ENCODE assay signal across 23 cellular contexts in genomic region chrX:105910563-105911105, GRCh38.
"Had no signal": no experiment of that assay in that cellular context is flagged by ENCODE, and none has a peak within 500 bp of the region (broad histone marks: within the 10 kb centered on the region; RNA-seq: fewer than 3 reads in every experiment).

No MANE protein-coding gene starts in this region.

- H3K36me3 Mint-ChIP-seq: immature natural killer cell; natural killer cell treated with Interleukin-12 subunit alpha and Interleukin-12 subunit beta and Interleukin-15 and Interleukin-18, amount 100 ng/mL, for 72 hours; stimulated activated naive B cell treated with anti-CD40 and anti-IgM and Interleukin-4, amounts not matched to agents 10 μg/mL and 1 μg/mL and 100 μg/mL, for 72 hours had no signal

- H3K4me1 ChIP-seq: colonic mucosa, esophagus squamous epithelium, foreskin keratinocyte, parathyroid adenoma, prostate gland, spleen, testis, tibial nerve had no signal

- H3K4me1 Mint-ChIP-seq: immature natural killer cell; stimulated activated naive B cell treated with anti-CD40 and anti-IgM and Interleukin-4, amounts not matched to agents 10 μg/mL and 1 μg/mL and 100 μg/mL, for 72 hours; stimulated activated naive CD8-positive, alpha-beta T cell treated with anti-CD3 and anti-CD28 coated beads, Interleukin-15, amount 100 ng/mL, for 72 hours had no signal

- H3K27ac ChIP-seq: colonic mucosa, esophagus squamous epithelium, foreskin keratinocyte, parathyroid adenoma, prostate gland, spleen, testis, tibial nerve had no signal

- H3K27ac Mint-ChIP-seq: immature natural killer cell; natural killer cell treated with Interleukin-12 subunit alpha and Interleukin-12 subunit beta and Interleukin-15 and Interleukin-18, amount 100 ng/mL, for 72 hours; stimulated activated naive B cell treated with anti-CD40 and anti-IgM and Interleukin-4, amounts not matched to agents 10 μg/mL and 1 μg/mL and 100 μg/mL, for 72 hours; stimulated activated naive CD8-positive, alpha-beta T cell treated with anti-CD3 and anti-CD28 coated beads, Interleukin-15, amount 100 ng/mL, for 72 hours had no signal

- H3K36me3 ChIP-seq: colonic mucosa, esophagus squamous epithelium, prostate gland, spleen, tibial nerve had no signal

- H3K27me3 ChIP-seq: colonic mucosa, esophagus squamous epithelium, foreskin keratinocyte, testis had no signal

- H2AFZ ChIP-seq: parathyroid adenoma had no signal

- H3K4me3 Mint-ChIP-seq: immature natural killer cell; natural killer cell treated with Interleukin-12 subunit alpha and Interleukin-12 subunit beta and Interleukin-15 and Interleukin-18, amount 100 ng/mL, for 72 hours; stimulated activated naive B cell treated with anti-CD40 and anti-IgM and Interleukin-4, amounts not matched to agents 10 μg/mL and 1 μg/mL and 100 μg/mL, for 72 hours; stimulated activated naive CD8-positive, alpha-beta T cell treated with anti-CD3 and anti-CD28 coated beads, Interleukin-15, amount 100 ng/mL, for 72 hours had no signal

- H3K9me3 ChIP-seq: colonic mucosa, esophagus squamous epithelium, prostate gland, spleen, testis, tibial nerve had no signal

- DNase-seq: colonic mucosa; dermis blood vessel endothelial cell; esophagus squamous epithelium; foreskin keratinocyte; immature natural killer cell; kidney; left cardiac atrium; left ventricle myocardium superior; mesenchymal stem cell; midbrain; spleen; stimulated activated CD4-positive, alpha-beta T cell treated with anti-CD3 and anti-CD28 coated beads, Interleukin-15, amount 100 ng/mL, for 24 hours; stimulated activated CD4-positive, alpha-beta T cell treated with anti-CD3 and anti-CD28 coated beads, Interleukin-1b, Interleukin-23, amount 100 ng/mL, for 48 hours; stimulated activated CD4-positive, alpha-beta T cell treated with anti-CD3 and anti-CD28 coated beads, Interleukin-4, amount 100 ng/mL, for 4 hours; stimulated activated naive B cell treated with anti-CD40 and anti-IgM and Interleukin-4, amounts not matched to agents 10 μg/mL and 1 μg/mL and 100 μg/mL, for 72 hours; stimulated activated naive CD8-positive, alpha-beta T cell treated with anti-CD3 and anti-CD28 coated beads, Interleukin-15, amount 100 ng/mL, for 72 hours; testis had no signal

- H3K27me3 Mint-ChIP-seq: stimulated activated naive CD8-positive, alpha-beta T cell treated with anti-CD3 and anti-CD28 coated beads, Interleukin-15, amount 100 ng/mL, for 72 hours had no signal

- H3K9me3 Mint-ChIP-seq: natural killer cell treated with Interleukin-12 subunit alpha and Interleukin-12 subunit beta and Interleukin-15 and Interleukin-18, amount 100 ng/mL, for 72 hours; stimulated activated naive B cell treated with anti-CD40 and anti-IgM and Interleukin-4, amounts not matched to agents 10 μg/mL and 1 μg/mL and 100 μg/mL, for 72 hours; stimulated activated naive CD8-positive, alpha-beta T cell treated with anti-CD3 and anti-CD28 coated beads, Interleukin-15, amount 100 ng/mL, for 72 hours had no signal

- H3K79me2 ChIP-seq: parathyroid adenoma had no signal

- H3K4me3 ChIP-seq: colonic mucosa, esophagus squamous epithelium, lung, prostate gland, spleen, testis, tibial nerve had no signal

- H3K9ac ChIP-seq: parathyroid adenoma had no signal

- ATAC-seq: foreskin keratinocyte; left ventricle myocardium superior; natural killer cell treated with Interleukin-12 subunit alpha and Interleukin-12 subunit beta and Interleukin-15 and Interleukin-18, amount 100 ng/mL, for 72 hours; sciatic nerve; stimulated activated naive B cell treated with anti-CD40 and anti-IgM and Interleukin-4, amounts not matched to agents 10 μg/mL and 1 μg/mL and 100 μg/mL, for 72 hours; stimulated activated naive CD8-positive, alpha-beta T cell treated with anti-CD3 and anti-CD28 coated beads, Interleukin-15, amount 100 ng/mL, for 72 hours had no signal
